Comparison of ENCODE assay signal across 15 cellular contexts in genomic region chr16:88905563-88905962, GRCh38. TPM values are rescaled to one million over a fixed set of nuclear protein-coding genes. Genes with fewer than 3 reads are reported as not detected.
DNase-seq lines count a peak whose midpoint lies in the region; ATAC-seq and TF ChIP-seq lines count a peak whose summit lies in the region.
"Had no signal": no experiment of that assay in that cellular context is flagged by ENCODE, and none has a peak within 500 bp of the region (broad histone marks: within the 10 kb centered on the region; RNA-seq: fewer than 3 reads in every experiment).

No MANE protein-coding gene starts in this region.

- H3K27me3 ChIP-seq in A673 (replicated peaks; ENCODE audit: insufficient read depth, low read depth, low read length, poor library complexity), result no peaks in the 10 kb centered on the region
- H3K27me3 ChIP-seq in KMS-11 (ENCODE audit: insufficient read depth, low read depth), result peaks cover 42% of the 10 kb centered on the region
- peaks cover 0 to 40% of the 10 kb centered on the region in 2 experiments for H3K27me3 ChIP-seq in mesenchymal stem cell (ENCODE audit: control insufficient read depth in 1 of 2, insufficient read depth in 1 of 2, low read length in 2 of 2)
- H3K27me3 ChIP-seq: vagina had no signal

- POLR2A ChIA-PET in A673 (lab: Charles Lee; ENCODE audit: low non-redundant PET), result interaction anchor here (0.6 kb wide), 2 partner anchors 8 to 23 kb away, joined by 11 to 17 read pairs; no protein-coding TSS in a partner anchor

- no peak overlapping the region for H4K91ac ChIP-seq in mesenchymal stem cell (ENCODE audit: low read length)

- no peak overlapping the region for H2BK120ac ChIP-seq in mesenchymal stem cell (ENCODE audit: low read depth, low read length)

- H3K36me3 Mint-ChIP-seq in endothelial cell (ENCODE audit: low read depth, unreplicated experiment), result no peaks in the 10 kb centered on the region

- peak overlapping the region; percentile 39; the same call in 1 of the 2 replicates for H3K4me2 ChIP-seq in KMS-11
- no peak overlapping the region for H3K4me2 ChIP-seq in mesenchymal stem cell (ENCODE audit: low read length, poor library complexity, severe bottlenecking)

- in situ Hi-C loops in KBM-7 (cut with MboI; ENCODE audit: low pct_unique_long_range_greater_than_20kb, low sequenced_read_pairs), result no loop called here

- 50% methylated on average over 9 of the region's 13 CpGs for WGBS in mesenchymal stem cell

- H3K9me3 Mint-ChIP-seq in endothelial cell (ENCODE audit: unreplicated experiment), result no peaks in the 10 kb centered on the region

- H3K4me3 Mint-ChIP-seq in endothelial cell (ENCODE audit: unreplicated experiment), result no peak overlapping the region

- BruUV-seq in A673 (replicated peaks; lab: Mats Ljungman, UMichigan), result no TSS peak

- no peak overlapping the region for H3K23ac ChIP-seq in mesenchymal stem cell (ENCODE audit: low read length in 2 of 2)

- H2BK5ac ChIP-seq in mesenchymal stem cell (ENCODE audit: low read depth, low read length, poor library complexity, severe bottlenecking), result no peak overlapping the region

- no peak overlapping the region for H2BK15ac ChIP-seq in mesenchymal stem cell (ENCODE audit: low read depth, poor library complexity, severe bottlenecking)

- no peak overlapping the region for H3K27ac Mint-ChIP-seq in endothelial cell (ENCODE audit: unreplicated experiment)

- H3K36me3 ChIP-seq in A673 (ENCODE audit: insufficient read depth, low read length, poor library complexity, severe bottlenecking) (no peaks in the 10 kb centered on the region), KMS-11 (ENCODE audit: insufficient read depth) (no peaks in the 10 kb centered on the region), mesenchymal stem cell (ENCODE audit: control insufficient read depth in 1 of 2, insufficient read depth in 2 of 2, low read depth in 1 of 2, low read length in 2 of 2) (no peaks in the 10 kb centered on the region)
- H3K36me3 ChIP-seq: vagina had no signal

- no peak overlapping the region for H3K27ac ChIP-seq in A673 (ENCODE audit: low read depth, low read length, poor library complexity, severe bottlenecking)
- H3K27ac ChIP-seq in KMS-11, result no peak overlapping the region
- no peak overlapping the region for H3K27ac ChIP-seq in mesenchymal stem cell (ENCODE audit: low read length, poor library complexity, severe bottlenecking)
- H3K27ac ChIP-seq: lower lobe of right lung, vagina had no signal

- no peak for TF ChIP-seq CTCF in A673 (conservative IDR thresholded peaks at IDR 0.05; ENCODE audit: low read depth, low read length)
- no peak for TF ChIP-seq CTCF in KMS-11 (conservative IDR thresholded peaks at IDR 0.05; ENCODE audit: low read depth, low read length)
- no peak for TF ChIP-seq CTCF in endothelial cell (IDR thresholded peaks at IDR 0.05; ENCODE audit: unreplicated experiment)
- no peak for TF ChIP-seq CTCF in omental fat pad (IDR thresholded peaks at IDR 0.05)

- H3K9me3 ChIP-seq in A673 (ENCODE audit: low read depth, low read length, poor library complexity, severe bottlenecking) (no peaks in the 10 kb centered on the region), mesenchymal stem cell (ENCODE audit: control insufficient read depth, low read length) (no peaks in the 10 kb centered on the region)
- H3K9me3 ChIP-seq: lower lobe of right lung, vagina had no signal

- ATAC-seq in omental fat pad (ENCODE audit: low FRiP score), result no peak
- ATAC-seq: lower lobe of right lung had no signal

- peaks cover 4% of the 10 kb centered on the region for H3K4me1 ChIP-seq in A673 (ENCODE audit: insufficient read depth, low read length, poor library complexity, severe bottlenecking)
- peaks cover 11% of the 10 kb centered on the region for H3K4me1 ChIP-seq in KMS-11 (ENCODE audit: low read depth, poor library complexity, severe bottlenecking)
- H3K4me1 ChIP-seq in mesenchymal stem cell (ENCODE audit: control insufficient read depth, insufficient read depth, low read depth, low read length), result peaks cover 8% of the 10 kb centered on the region
- H3K4me1 ChIP-seq: lower lobe of right lung, vagina had no signal

- no peaks in the 10 kb centered on the region for H3K79me1 ChIP-seq in mesenchymal stem cell (replicated peaks; ENCODE audit: low read length, poor library complexity, severe bottlenecking)

- intact Hi-C loops in A673 (cut with micrococcal nuclease; ENCODE audit: unreplicated experiment), result no loop called here

- H3K79me2 ChIP-seq in KMS-11 (ENCODE audit: insufficient read depth, low read depth), result no peaks in the 10 kb centered on the region

- no peak overlapping the region for H2AK5ac ChIP-seq in mesenchymal stem cell (ENCODE audit: low read length, severe bottlenecking)

- H3K4me1 Mint-ChIP-seq in endothelial cell (ENCODE audit: unreplicated experiment), result no peaks in the 10 kb centered on the region

- no peak overlapping the region for H4K8ac ChIP-seq in mesenchymal stem cell (ENCODE audit: low read length)

- no peak overlapping the region for H3K18ac ChIP-seq in mesenchymal stem cell (ENCODE audit: low read depth in 1 of 2, low read length in 2 of 2)

- CTCF ChIA-PET in A673 (lab: Charles Lee), result no interaction called here

- H3K4me3 ChIP-seq in A673 (ENCODE audit: low read depth, low read length, poor library complexity, severe bottlenecking) (no peak overlapping the region), KMS-11 (IDR thresholded peaks at IDR 0.05; ENCODE audit: insufficient read depth, low read depth, low read length) (no peak overlapping the region), mesenchymal stem cell (ENCODE audit: insufficient read depth in 1 of 2, low read depth in 1 of 2, low read length in 2 of 2) (no peak overlapping the region)
- H3K4me3 ChIP-seq: lower lobe of right lung, vagina had no signal

- peak overlapping the region; percentile 57; the same call in 1 of the 2 replicates for H2AFZ ChIP-seq in KMS-11 (ENCODE audit: low read depth)
- no peak overlapping the region for H2AFZ ChIP-seq in mesenchymal stem cell (ENCODE audit: low read depth, low read length)

- no peak overlapping the region for H3K14ac ChIP-seq in mesenchymal stem cell (ENCODE audit: low read length in 2 of 2)

- peak; percentile 26 for DNase-seq in A673 (ENCODE audit: low spot score)
- DNase-seq in COLO829 (ENCODE audit: low spot score), result peak; percentile 32
- peak; percentile 41 for DNase-seq in endothelial cell (ENCODE audit: low spot score)
- DNase-seq in omental fat pad (ENCODE audit: low spot score), result no peak
- no peak for DNase-seq in NOMO-1 treated with dmso at 0.1 percent for 144 hours (lab: John Stamatoyannopoulos, UW; ENCODE audit: unreplicated experiment)
- no peak for DNase-seq in KBM-7
- no peak for DNase-seq in mesenchymal stem cell
- DNase-seq: activated effector memory CD4-positive, alpha-beta T cell treated with anti-CD3 and anti-CD28 coated beads, Interleukin-2, amount 50 U/mL, for 16 hours; cerebellar nuclear complex; foreskin fibroblast; lower lobe of right lung; NCI-H510A treated with DMSO at 0.1 percent for 48 hours had no signal

- no peak overlapping the region for H2BK12ac ChIP-seq in mesenchymal stem cell (ENCODE audit: low read length in 2 of 2)

- peaks cover 16% of the 10 kb centered on the region for H3K27me3 Mint-ChIP-seq in endothelial cell (ENCODE audit: unreplicated experiment)

- H4K20me1 ChIP-seq in KMS-11 (ENCODE audit: insufficient read depth), result no peaks in the 10 kb centered on the region

- H3K4ac ChIP-seq in mesenchymal stem cell (ENCODE audit: low read depth in 1 of 2, low read length in 2 of 2), result no peak overlapping the region

- H3K9ac ChIP-seq in KMS-11, result no peak overlapping the region
- H3K9ac ChIP-seq in mesenchymal stem cell (ENCODE audit: low read length), result no peak overlapping the region

RNA-seq across cellular contexts. Expression of gene PABPN1L, which starts 39.1 kb away (rescaled TPM):
- total RNA-seq in A673 (2021), result not detected in 2 replicates
- not detected for total RNA-seq in endothelial cell (ENCODE audit: unreplicated experiment)
- not detected for total RNA-seq in omental fat pad
- not detected for polyA plus RNA-seq in mesenchymal stem cell (2013, experiment 1 of 2)
- not detected for polyA plus RNA-seq in mesenchymal stem cell (2013, experiment 2 of 2)
- total RNA-seq: lower lobe of right lung, renal cortical epithelial cell, vagina had no signal

RNA-seq across cellular contexts. Expression of gene TRAPPC2L, which starts 48.6 kb away (rescaled TPM):
- total RNA-seq in A673 (2021), result 89.9 and 98.6 TPM in 2 replicates
- total RNA-seq in endothelial cell (ENCODE audit: unreplicated experiment), result 65.3 TPM
- total RNA-seq in omental fat pad, result 10 to 100 TPM; 25.3 to 49.4 (median 39.7) TPM
- polyA plus RNA-seq in mesenchymal stem cell (2013, experiment 1 of 2), result 111 TPM
- polyA plus RNA-seq in mesenchymal stem cell (2013, experiment 2 of 2), result 108 TPM

RNA-seq across cellular contexts. Expression of gene GALNS, which starts 48.8 kb away (rescaled TPM):
- total RNA-seq in A673 (2021), result 54.8 and 60.6 TPM in 2 replicates
- total RNA-seq in endothelial cell (ENCODE audit: unreplicated experiment), result 24.7 TPM
- 10 to 100 TPM; 15.0 to 32.0 (median 23.4) TPM for total RNA-seq in omental fat pad
- 34.8 TPM for polyA plus RNA-seq in mesenchymal stem cell (2013, experiment 1 of 2)
- polyA plus RNA-seq in mesenchymal stem cell (2013, experiment 2 of 2), result 32.9 TPM

Comparison
In these comparisons a context has a peak if more than half of its experiments do, and no peak if none do; other contexts are left out.
1. DNase-seq: peak in A673 (single experiment), COLO829 (single experiment) and endothelial cell (single experiment); none in omental fat pad (single experiment), NOMO-1 treated with dmso at 0.1 percent for 144 hours (single experiment), KBM-7 (single experiment) and mesenchymal stem cell (single experiment).